Comparison of ENCODE assay signal across 9 cellular contexts in genomic region chr6:126180585-126180984, GRCh38.
DNase-seq lines count a peak whose midpoint lies in the region; ATAC-seq and TF ChIP-seq lines count a peak whose summit lies in the region.
"Had no signal": no experiment of that assay in that cellular context is flagged by ENCODE, and none has a peak within 500 bp of the region (broad histone marks: within the 10 kb centered on the region; RNA-seq: fewer than 3 reads in every experiment).

No MANE protein-coding gene starts in this region.

- TF ChIP-seq CTCF in psoas muscle (IDR thresholded peaks at IDR 0.05): no peak

- H3K4me3 ChIP-seq in psoas muscle: no peak overlapping the region

- H3K27ac Mint-ChIP-seq in activated T-helper 17 cell treated with anti-CD3 and anti-CD28 coated beads, Interleukin-2, amount 50 U/mL, for 72 hours: no peak overlapping the region
- no peak overlapping the region for H3K27ac Mint-ChIP-seq in effector memory CD8-positive, alpha-beta T cell

- H3K9me3 Mint-ChIP-seq in activated T-helper 17 cell treated with anti-CD3 and anti-CD28 coated beads, Interleukin-2, amount 50 U/mL, for 72 hours: peaks cover under 1% of the 10 kb centered on the region
- no peaks in the 10 kb centered on the region for H3K9me3 Mint-ChIP-seq in effector memory CD8-positive, alpha-beta T cell
- H3K9me3 Mint-ChIP-seq: neural crest cell had no signal

- H3K4me1 ChIP-seq in psoas muscle: peaks cover 3% of the 10 kb centered on the region

- DNase-seq in NCI-H2107 treated with DMSO at 0.1 percent for 48 hours (lab: John Stamatoyannopoulos, UW; ENCODE audit: unreplicated experiment) (peak; percentile 12), NCI-H2107 (lab: John Stamatoyannopoulos, UW) (no peak), psoas muscle (no peak), germinal center (ENCODE audit: low spot score) (no peak)
- no peak for DNase-seq in activated effector memory CD4-positive, alpha-beta T cell treated with anti-CD3 and anti-CD28 coated beads, Interleukin-2, amount 50 U/mL, for 16 hours
- no peak for DNase-seq in effector memory CD8-positive, alpha-beta T cell

- peak; percentile 69 for ATAC-seq in HG03378 (IDR thresholded peaks at IDR 0.05; ENCODE audit: unreplicated experiment)
- ATAC-seq in activated T-helper 17 cell treated with anti-CD3 and anti-CD28 coated beads, Interleukin-2, amount 50 U/mL, for 72 hours (replicated peaks): peak; percentile 99
- ATAC-seq in psoas muscle: peak; percentile 91 to 97 (median 96)
- no peak for ATAC-seq in effector memory CD8-positive, alpha-beta T cell (replicated peaks)

- H3K27me3 Mint-ChIP-seq in activated T-helper 17 cell treated with anti-CD3 and anti-CD28 coated beads, Interleukin-2, amount 50 U/mL, for 72 hours: no peaks in the 10 kb centered on the region
- no peaks in the 10 kb centered on the region for H3K27me3 Mint-ChIP-seq in effector memory CD8-positive, alpha-beta T cell

- H3K9me3 ChIP-seq in psoas muscle: no peaks in the 10 kb centered on the region

- no peak overlapping the region for H3K4me3 Mint-ChIP-seq in activated T-helper 17 cell treated with anti-CD3 and anti-CD28 coated beads, Interleukin-2, amount 50 U/mL, for 72 hours
- no peak overlapping the region for H3K4me3 Mint-ChIP-seq in effector memory CD8-positive, alpha-beta T cell
- H3K4me3 Mint-ChIP-seq: neural crest cell had no signal

- H3K4me1 Mint-ChIP-seq in activated T-helper 17 cell treated with anti-CD3 and anti-CD28 coated beads, Interleukin-2, amount 50 U/mL, for 72 hours: no peaks in the 10 kb centered on the region
- no peaks in the 10 kb centered on the region for H3K4me1 Mint-ChIP-seq in effector memory CD8-positive, alpha-beta T cell (ENCODE audit: low read depth in 2 of 2)

- 63 to 78% (median 67%) methylated on average over 4 of the region's 4 CpGs for WGBS in psoas muscle, 3 donors

- no peaks in the 10 kb centered on the region for H3K36me3 Mint-ChIP-seq in activated T-helper 17 cell treated with anti-CD3 and anti-CD28 coated beads, Interleukin-2, amount 50 U/mL, for 72 hours (ENCODE audit: low read depth)
- H3K36me3 Mint-ChIP-seq in effector memory CD8-positive, alpha-beta T cell (ENCODE audit: insufficient read depth): no peaks in the 10 kb centered on the region

- intact Hi-C loops in psoas muscle (cut with DNase I): loop anchor here in 1 of 2 donors (10.0 kb wide), 1 partner anchor 154 kb away; no protein-coding TSS in a partner anchor

- H3K27me3 ChIP-seq in psoas muscle (ENCODE audit: insufficient read depth in 3 of 3, low read length in 2 of 3): no peaks in the 10 kb centered on the region

- no peaks in the 10 kb centered on the region for H3K36me3 ChIP-seq in psoas muscle (ENCODE audit: insufficient read depth in 1 of 2, low read depth in 1 of 2)

- peak overlapping the region; percentile 56 for H3K27ac ChIP-seq in psoas muscle
